In the genomic region with DNA sequence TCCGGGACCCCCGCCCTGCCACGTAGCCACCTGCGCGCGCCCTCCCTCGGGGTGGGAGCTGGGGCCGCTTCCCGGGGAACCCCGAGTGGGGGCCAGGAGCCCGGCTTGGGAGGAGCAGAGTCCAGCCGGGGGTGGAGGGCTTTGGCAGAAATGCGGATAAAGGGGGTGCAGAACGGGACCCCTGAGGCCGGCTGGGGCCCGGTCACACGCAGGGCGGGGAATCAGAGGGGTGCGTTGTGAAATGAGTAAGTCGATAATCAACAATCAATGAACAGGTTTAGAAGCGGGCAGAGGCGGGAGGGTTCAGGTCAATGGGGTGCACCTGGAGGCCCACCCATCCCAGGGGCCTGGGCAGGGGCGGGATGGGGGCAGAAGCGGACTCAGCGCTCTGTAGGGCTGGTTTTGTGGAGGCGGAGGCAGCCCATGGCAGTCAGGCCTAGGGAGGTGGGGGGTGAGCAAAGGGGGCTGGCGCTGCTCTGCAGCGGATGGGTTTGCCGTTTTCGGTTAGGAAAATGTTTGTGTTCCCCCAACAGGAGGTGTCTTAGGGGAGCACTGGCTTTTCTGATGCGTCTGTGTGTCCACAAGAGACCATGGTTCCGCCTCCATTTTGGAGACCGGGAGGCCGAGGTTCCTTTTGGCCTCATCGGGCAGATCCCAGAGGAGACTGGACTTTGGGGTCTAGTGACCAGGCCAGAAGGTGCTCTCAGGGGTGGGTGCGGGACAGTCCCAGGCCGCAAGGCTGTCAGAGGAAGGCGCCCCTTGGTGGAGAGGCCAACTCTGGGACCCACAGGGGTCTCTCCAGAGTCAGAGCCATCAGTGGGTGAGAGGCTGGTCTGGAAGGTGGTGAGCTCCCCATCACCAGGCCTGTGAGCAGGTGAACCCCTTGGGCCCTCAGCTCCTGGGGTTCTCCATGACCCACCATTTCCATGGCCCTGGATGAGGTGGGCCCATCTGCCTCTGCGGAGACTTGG, we compare ENCODE assay signal across 9 cellular contexts. TPM values are rescaled to one million over a fixed set of nuclear protein-coding genes. Genes with fewer than 3 reads are reported as not detected.
A peak's percentile ranks its signal among the peaks of the same experiment; 100 is the strongest.
DNase-seq lines count a peak whose midpoint lies in the region; ATAC-seq and TF ChIP-seq lines count a peak whose summit lies in the region.
"Had no signal": no experiment of that assay in that cellular context is flagged by ENCODE, and none has a peak within 500 bp of the region (broad histone marks: within the 10 kb centered on the region; RNA-seq: fewer than 3 reads in every experiment).

No MANE protein-coding gene starts in this region.

- H3K36me3 ChIP-seq in adipocyte (ENCODE audit: control insufficient read depth, insufficient read depth, low read length, severe bottlenecking), result no peaks in the 10 kb centered on the region
- H3K36me3 ChIP-seq in kidney epithelial cell (ENCODE audit: control insufficient read depth, insufficient read depth, low read length), result no peaks in the 10 kb centered on the region
- no peaks in the 10 kb centered on the region for H3K36me3 ChIP-seq in testis (ENCODE audit: low read depth, missing control alignments)

- no peak overlapping the region for H3K27ac Mint-ChIP-seq in activated T-cell treated with anti-CD3 and anti-CD28 coated beads, Interleukin-2, amount 50 U/mL, for 72 hours

- H3K9ac ChIP-seq in adipocyte (ENCODE audit: low read length), result peak overlapping the region; percentile 54

- TF ChIP-seq POLR2A in testis (IDR thresholded peaks at IDR 0.05), result no peak
- no peak for TF ChIP-seq POLR2A in erythroblast (IDR thresholded peaks at IDR 0.05; ENCODE audit: low read length)

- peak overlapping the region; percentile 51 to 62 for H3K4me3 Mint-ChIP-seq in activated T-cell treated with anti-CD3 and anti-CD28 coated beads, Interleukin-2, amount 50 U/mL, for 72 hours

- no peak for DNase-seq in activated T-cell treated with anti-CD3 and anti-CD28 coated beads, Interleukin-2, amount 50 U/mL, for 72 hours
- no peak for DNase-seq in activated T-cell treated with anti-CD3 and anti-CD28 coated beads, Interleukin-2, amount 50 U/mL, for 1 hour
- DNase-seq in adipocyte (ENCODE audit: low read depth) (no peak), kidney epithelial cell (ENCODE audit: low read depth) (no peak), testis (no peak), COLO668 (lab: John Stamatoyannopoulos, UW; ENCODE audit: unreplicated experiment) (no peak), erythroblast (lab: John Stamatoyannopoulos, UW) (no peak)
- DNase-seq: NCI-H82 had no signal

- peaks cover 16% of the 10 kb centered on the region for H3K4me1 ChIP-seq in adipocyte (ENCODE audit: control insufficient read depth, insufficient read depth, low read length)
- H3K4me1 ChIP-seq in testis, result peaks cover 36% of the 10 kb centered on the region

- no peak for TF ChIP-seq CTCF in kidney epithelial cell (IDR thresholded peaks at IDR 0.05; ENCODE audit: insufficient read depth, low read length, poor library complexity, severe bottlenecking)
- no peak for TF ChIP-seq CTCF in testis (IDR thresholded peaks at IDR 0.05)

- H3K4me1 Mint-ChIP-seq in activated T-cell treated with anti-CD3 and anti-CD28 coated beads, Interleukin-2, amount 50 U/mL, for 72 hours (ENCODE audit: low read depth), result peaks cover 4% of the 10 kb centered on the region

- H3K27me3 ChIP-seq in adipocyte (replicated peaks; ENCODE audit: control insufficient read depth, insufficient read depth, low read length) (peaks cover 10% of the 10 kb centered on the region), kidney epithelial cell (ENCODE audit: control insufficient read depth, insufficient read depth, low read length) (peaks cover 37% of the 10 kb centered on the region), testis (no peaks in the 10 kb centered on the region)

- H3K9me3 Mint-ChIP-seq in activated T-cell treated with anti-CD3 and anti-CD28 coated beads, Interleukin-2, amount 50 U/mL, for 72 hours, result no peaks in the 10 kb centered on the region

- peaks cover 22% of the 10 kb centered on the region for H3K27me3 Mint-ChIP-seq in activated T-cell treated with anti-CD3 and anti-CD28 coated beads, Interleukin-2, amount 50 U/mL, for 72 hours (ENCODE audit: low read depth)

- intact Hi-C loops in testis (cut with DNase I; ENCODE audit: low total_unique reads), result no loop called here

- H3K9me3 ChIP-seq in adipocyte (ENCODE audit: control insufficient read depth, low read length) (no peaks in the 10 kb centered on the region), testis (no peaks in the 10 kb centered on the region)

- no peak for ATAC-seq in activated T-cell treated with anti-CD3 and anti-CD28 coated beads, Interleukin-2, amount 50 U/mL, for 72 hours (replicated peaks in 1 of 2)
- ATAC-seq in GM21529 (IDR thresholded peaks at IDR 0.05; ENCODE audit: unreplicated experiment), result no peak

- 35 to 53% methylated on average over 20 to 38 of the region's 39 CpGs for WGBS in testis, 2 donors

- H3K27ac ChIP-seq in testis, result peak overlapping the region; percentile 74 to 82

- H3K4me3 ChIP-seq in adipocyte (ENCODE audit: low read length), result peak overlapping the region; percentile 69
- H3K4me3 ChIP-seq in kidney epithelial cell (ENCODE audit: low read depth, low read length), result peak overlapping the region; percentile 14
- H3K4me3 ChIP-seq in testis, result peak overlapping the region in 1 of 2 donors; percentile 44

- H3K36me3 Mint-ChIP-seq in activated T-cell treated with anti-CD3 and anti-CD28 coated beads, Interleukin-2, amount 50 U/mL, for 72 hours (ENCODE audit: insufficient read depth in 2 of 2), result no peaks in the 10 kb centered on the region

RNA-seq across cellular contexts. Expression of gene DIRAS1, which starts 0.7 kb away (rescaled TPM):
- under 1 TPM; 0.32 to 0.55 TPM for total RNA-seq in activated T-cell treated with anti-CD3 and anti-CD28 coated beads, Interleukin-2, amount 50 U/mL, for 72 hours
- total RNA-seq in kidney epithelial cell (3.1 and 5.3 TPM in 2 replicates), testis (10 to 100 TPM; 22.5 to 33.1 TPM)
- polyA plus RNA-seq in testis (ENCODE audit: insufficient read depth, low read depth, low replicate concordance), result 8.1 TPM

RNA-seq across cellular contexts. Expression of gene SLC39A3, which starts 18.0 kb away (rescaled TPM):
- total RNA-seq in activated T-cell treated with anti-CD3 and anti-CD28 coated beads, Interleukin-2, amount 50 U/mL, for 72 hours, result 10 to 100 TPM; 28.7 to 37.2 TPM
- total RNA-seq in kidney epithelial cell, result 59.6 TPM in 2 replicates
- 100 to 1,000 TPM; 126 to 160 TPM for total RNA-seq in testis
- 198 TPM for polyA plus RNA-seq in testis (ENCODE audit: insufficient read depth, low read depth, low replicate concordance)

RNA-seq across cellular contexts. Expression of gene GNG7, which starts 19.4 kb away (rescaled TPM):
- total RNA-seq in activated T-cell treated with anti-CD3 and anti-CD28 coated beads, Interleukin-2, amount 50 U/mL, for 72 hours, result 1 to 10 TPM; 1.3 TPM
- total RNA-seq in kidney epithelial cell (0.21 and 0.33 TPM in 2 replicates), testis (10 to 100 TPM; 25.3 to 38.7 TPM)
- polyA plus RNA-seq in testis (ENCODE audit: insufficient read depth, low read depth, low replicate concordance), result 16.9 TPM

Comparison
In these comparisons a context has a peak if more than half of its experiments do, and no peak if none do; other contexts are left out.
1. RNA of gene GNG7, which starts 19.4 kb away (total RNA-seq): 25.3 to 38.7 TPM in testis; 1.3 TPM in activated T-cell treated with anti-CD3 and anti-CD28 coated beads, Interleukin-2, amount 50 U/mL, for 72 hours and 0.21 to 0.33 TPM in kidney epithelial cell; every median in the first group is over 10 times any median in the second.